23 cellular contexts compared by ENCODE assay signal in genomic region chr15:61906961-61907752, GRCh38.
"Had no signal": no experiment of that assay in that cellular context is flagged by ENCODE, and none has a peak within 500 bp of the region (broad histone marks: within the 10 kb centered on the region; RNA-seq: fewer than 3 reads in every experiment).

No MANE protein-coding gene starts in this region.

- H3K9me3 ChIP-seq: adrenal gland, gastrocnemius medialis, testis, upper lobe of right lung had no signal

- H3K4me1 ChIP-seq: adrenal gland, gastrocnemius medialis, left ventricle myocardium inferior, spleen, testis, upper lobe of right lung had no signal

- H3K27ac Mint-ChIP-seq: activated CD8-positive, alpha-beta T cell treated with anti-CD3 and anti-CD28 coated beads, Interleukin-2, amount 10 ng/mL, durations not matched to agents 7 days and 5 days; brain; dendritic cell treated with granulocyte-macrophage colony-stimulating factor and Interleukin-4, amounts not matched to agents 40 ng/mL and 50 ng/mL, for 4 days; nephron; WTC11 had no signal

- ATAC-seq: activated CD8-positive, alpha-beta T cell treated with anti-CD3 and anti-CD28 coated beads, Interleukin-2, amount 10 ng/mL, durations not matched to agents 7 days and 5 days; gastrocnemius medialis; sciatic nerve; stimulated activated naive CD8-positive, alpha-beta T cell treated with anti-CD3 and anti-CD28 coated beads, Interleukin-15, amount 100 ng/mL, for 72 hours; upper lobe of right lung; WTC11 had no signal

- H3K4me3 Mint-ChIP-seq: activated CD8-positive, alpha-beta T cell treated with anti-CD3 and anti-CD28 coated beads, Interleukin-2, amount 10 ng/mL, durations not matched to agents 7 days and 5 days; activated naive CD4-positive, alpha-beta T cell treated with anti-CD3 and anti-CD28 coated beads, Interleukin-2, amount 50 U/mL, for 24 hours; brain; dendritic cell treated with granulocyte-macrophage colony-stimulating factor and Interleukin-4, amounts not matched to agents 40 ng/mL and 50 ng/mL, for 4 days; nephron; stimulated activated naive CD8-positive, alpha-beta T cell treated with anti-CD3 and anti-CD28 coated beads, Interleukin-15, amount 100 ng/mL, for 72 hours; WTC11 had no signal

- H3K27me3 ChIP-seq: adrenal gland, gastrocnemius medialis, spleen, testis, upper lobe of right lung had no signal

- H3K27ac ChIP-seq: adrenal gland, gastrocnemius medialis, left ventricle myocardium inferior, spleen, testis, upper lobe of right lung had no signal

- DNase-seq: activated CD4-positive, alpha-beta T cell treated with anti-CD3 and anti-CD28 coated beads for 48 hours; activated CD8-positive, alpha-beta memory T cell treated with anti-CD3 and anti-CD28 coated beads, Interleukin-2, amount 50 U/mL, for 4 hours; activated CD8-positive, alpha-beta T cell treated with anti-CD3 and anti-CD28 coated beads, Interleukin-2, amount 10 ng/mL, durations not matched to agents 7 days and 5 days; activated effector memory CD4-positive, alpha-beta T cell treated with anti-CD3 and anti-CD28 coated beads, Interleukin-2, amount 50 U/mL, for 16 hours; activated T-cell treated with anti-CD3 and anti-CD28 coated beads, Interleukin-2, amount 50 U/mL, for 48 hours; adrenal gland; cerebellar nuclear complex; erythroblast; gastrocnemius medialis; left ventricle myocardium inferior; mesenchymal stem cell; nucleus accumbens; spleen; stimulated activated naive CD8-positive, alpha-beta T cell treated with anti-CD3 and anti-CD28 coated beads, Interleukin-15, amount 100 ng/mL, for 72 hours; T-helper 2 cell; testis; upper lobe of right lung had no signal

- H3K27me3 Mint-ChIP-seq: activated naive CD4-positive, alpha-beta T cell treated with anti-CD3 and anti-CD28 coated beads, Interleukin-2, amount 50 U/mL, for 24 hours; dendritic cell treated with granulocyte-macrophage colony-stimulating factor and Interleukin-4, amounts not matched to agents 40 ng/mL and 50 ng/mL, for 4 days; stimulated activated naive CD8-positive, alpha-beta T cell treated with anti-CD3 and anti-CD28 coated beads, Interleukin-15, amount 100 ng/mL, for 72 hours had no signal

- H3K4me3 ChIP-seq: adrenal gland, gastrocnemius medialis, left ventricle myocardium inferior, spleen, testis, upper lobe of right lung had no signal

- H3K4me1 Mint-ChIP-seq: brain; nephron; stimulated activated naive CD8-positive, alpha-beta T cell treated with anti-CD3 and anti-CD28 coated beads, Interleukin-15, amount 100 ng/mL, for 72 hours; WTC11 had no signal
